12 cellular contexts compared by ENCODE assay signal in the genomic region with DNA sequence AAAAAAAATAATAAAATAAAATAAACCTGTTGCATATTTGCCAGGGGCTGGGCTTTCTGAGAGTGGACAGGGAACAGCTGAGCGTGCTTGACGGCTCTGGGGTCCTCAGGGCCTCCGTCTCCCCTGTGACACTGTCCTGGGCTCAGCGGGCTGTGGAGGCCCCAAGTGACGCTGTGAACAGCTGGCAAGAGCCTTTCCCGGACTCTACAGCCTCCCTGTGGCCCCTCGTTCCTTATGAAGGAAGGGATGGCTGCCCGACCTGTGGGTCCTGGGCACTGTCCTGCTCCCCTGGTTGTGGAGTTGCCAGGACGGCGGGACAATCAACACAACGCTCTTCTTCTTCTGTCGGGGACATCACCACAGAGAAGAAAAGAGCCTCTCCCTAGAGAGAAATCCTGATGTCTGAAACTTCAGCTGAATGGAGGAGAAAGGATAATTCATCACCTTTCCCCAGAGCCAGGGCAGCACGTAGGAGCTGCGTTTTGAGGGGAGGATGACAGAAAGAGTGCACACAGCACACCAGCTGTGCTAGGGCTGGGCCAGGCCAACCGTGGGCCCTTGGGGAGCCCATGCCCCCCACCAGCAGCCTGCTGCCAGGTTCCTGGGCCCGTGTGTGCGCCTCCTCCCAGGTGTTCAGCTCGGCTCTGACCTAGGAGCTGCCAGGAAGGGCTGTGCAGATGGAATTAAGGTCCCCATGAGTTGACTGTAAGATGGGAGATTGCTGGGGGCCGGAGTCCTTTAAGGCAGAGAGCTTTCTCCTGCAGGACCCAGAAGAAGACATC. TPM values are rescaled to one million over a fixed set of nuclear protein-coding genes. Genes with fewer than 3 reads are reported as not detected.
DNase-seq lines count a peak whose midpoint lies in the region; ATAC-seq and TF ChIP-seq lines count a peak whose summit lies in the region.
"Had no signal": no experiment of that assay in that cellular context is flagged by ENCODE, and none has a peak within 500 bp of the region (broad histone marks: within the 10 kb centered on the region; RNA-seq: fewer than 3 reads in every experiment).

No MANE protein-coding gene starts in this region.

- H4K5ac ChIP-seq in IMR-90 (ENCODE audit: low read depth, low read length): no peak overlapping the region

- H3K36me3 ChIP-seq in IMR-90 (ENCODE audit: control insufficient read depth, insufficient read depth, low read length): no peaks in the 10 kb centered on the region
- H3K36me3 ChIP-seq: SJSA1 had no signal

- H3K4me2 ChIP-seq in IMR-90 (ENCODE audit: low read depth, low read length): no peak overlapping the region

- BruUV-seq in IMR-90 (replicated peaks; lab: Mats Ljungman, UMichigan): no TSS peak

- TF ChIP-seq CTCF in IMR-90 (conservative IDR thresholded peaks at IDR 0.05; ENCODE audit: low read depth, low read length): no peak

- H3K27me3 ChIP-seq in IMR-90 (ENCODE audit: control insufficient read depth, insufficient read depth, low read length): no peaks in the 10 kb centered on the region
- H3K27me3 ChIP-seq: SJSA1 had no signal

- H3K27me3 Mint-ChIP-seq in activated naive CD4-positive, alpha-beta T cell treated with anti-CD3 and anti-CD28 coated beads, Interleukin-2, amount 50 U/mL, for 24 hours: no peaks in the 10 kb centered on the region
- peaks cover 63% of the 10 kb centered on the region for H3K27me3 Mint-ChIP-seq in activated naive CD4-positive, alpha-beta T cell treated with anti-CD3 and anti-CD28 coated beads, Interleukin-2, amount 10 ng/mL, durations not matched to agents 7 days and 5 days
- H3K27me3 Mint-ChIP-seq in dendritic cell treated with granulocyte-macrophage colony-stimulating factor and Interleukin-4, amounts not matched to agents 40 ng/mL and 50 ng/mL, for 4 days: peaks cover 45% of the 10 kb centered on the region

- no peak for TF ChIP-seq POLR2A in IMR-90 (IDR thresholded peaks at IDR 0.05; ENCODE audit: low read depth, low read length)

- in situ Hi-C loops in IMR-90 (cut with MboI; ENCODE audit: low sequenced_read_pairs): loop anchor here (25.0 kb wide), 1 partner anchor 628 kb away; no protein-coding TSS in a partner anchor

- H3K23ac ChIP-seq in IMR-90 (ENCODE audit: low read depth, low read length): no peak overlapping the region; the same call in 1 of the 2 replicates

- DNase-seq in activated naive CD4-positive, alpha-beta T cell treated with anti-CD3 and anti-CD28 coated beads, Interleukin-2, amount 10 ng/mL, durations not matched to agents 7 days and 5 days: no peak
- DNase-seq in IMR-90: no peak
- DNase-seq in NCI-H2227 treated with DMSO at 0.1 percent for 48 hours (lab: John Stamatoyannopoulos, UW): no peak
- no peak for DNase-seq in midbrain (lab: John Stamatoyannopoulos, UW)
- DNase-seq: NCI-H1436 treated with DMSO at 0.1 percent for 48 hours; NK-92 treated with Interleukin-12 subunit alpha and Interleukin-12 subunit beta, amount 100 ng/mL, for 24 hours had no signal

- no peak overlapping the region for H2AK9ac ChIP-seq in IMR-90 (replicated peaks; ENCODE audit: low read depth, low read length, poor library complexity)

- H3K4me3 Mint-ChIP-seq in activated naive CD4-positive, alpha-beta T cell treated with anti-CD3 and anti-CD28 coated beads, Interleukin-2, amount 50 U/mL, for 24 hours: no peak overlapping the region
- H3K4me3 Mint-ChIP-seq in activated naive CD4-positive, alpha-beta T cell treated with anti-CD3 and anti-CD28 coated beads, Interleukin-2, amount 10 ng/mL, durations not matched to agents 7 days and 5 days: no peak overlapping the region
- H3K4me3 Mint-ChIP-seq in dendritic cell treated with granulocyte-macrophage colony-stimulating factor and Interleukin-4, amounts not matched to agents 40 ng/mL and 50 ng/mL, for 4 days: no peak overlapping the region
- H3K4me3 Mint-ChIP-seq: B cell had no signal

- no peak overlapping the region for H3K4me3 ChIP-seq in IMR-90 (ENCODE audit: insufficient read depth, low read depth, low read length)
- H3K4me3 ChIP-seq: SJSA1 had no signal

- no peak overlapping the region for H2BK5ac ChIP-seq in IMR-90 (ENCODE audit: low read depth, low read length, poor library complexity, severe bottlenecking)

- H2BK15ac ChIP-seq in IMR-90 (ENCODE audit: low read depth, low read length): no peak overlapping the region; the same call in 2 of the 3 replicates

- H3K9me3 ChIP-seq in IMR-90 (ENCODE audit: control insufficient read depth, insufficient read depth, low read length): no peaks in the 10 kb centered on the region
- H3K9me3 ChIP-seq: SJSA1 had no signal

- no peaks in the 10 kb centered on the region for H3K79me1 ChIP-seq in IMR-90 (ENCODE audit: low read depth in 1 of 2, low read length in 2 of 2)

- no peak for ATAC-seq in IMR-90 (ENCODE audit: low read depth)
- no peak for ATAC-seq in GM18858 (IDR thresholded peaks at IDR 0.05; ENCODE audit: unreplicated experiment)
- ATAC-seq: HCT116 had no signal

- peak overlapping the region; percentile 10 for H2AFZ ChIP-seq in IMR-90 (replicated peaks; ENCODE audit: low read length, poor library complexity)

- H3K14ac ChIP-seq in IMR-90 (replicated peaks; ENCODE audit: low read depth, low read length): no peak overlapping the region

- H3K4me1 Mint-ChIP-seq in activated naive CD4-positive, alpha-beta T cell treated with anti-CD3 and anti-CD28 coated beads, Interleukin-2, amount 50 U/mL, for 24 hours: peaks cover 35% of the 10 kb centered on the region
- H3K4me1 Mint-ChIP-seq in activated naive CD4-positive, alpha-beta T cell treated with anti-CD3 and anti-CD28 coated beads, Interleukin-2, amount 10 ng/mL, durations not matched to agents 7 days and 5 days: peaks cover 55% of the 10 kb centered on the region
- peaks cover 25% of the 10 kb centered on the region for H3K4me1 Mint-ChIP-seq in dendritic cell treated with granulocyte-macrophage colony-stimulating factor and Interleukin-4, amounts not matched to agents 40 ng/mL and 50 ng/mL, for 4 days (ENCODE audit: low read depth)

- CTCF ChIA-PET in activated naive CD4-positive, alpha-beta T cell treated with anti-CD3 and anti-CD28 coated beads, Interleukin-2, amount 10 ng/mL, durations not matched to agents 7 days and 5 days (lab: Charles Lee): interaction anchor here (1.2 kb wide), 1 partner anchor 66 kb away, joined by 3 read pairs; no protein-coding TSS in a partner anchor
- CTCF ChIA-PET in IMR-90 (lab: Yijun Ruan, JAX): no interaction called here

- no peak overlapping the region for H4K91ac ChIP-seq in IMR-90 (ENCODE audit: insufficient read depth, low read depth, low read length)

- peak overlapping the region; percentile 14; the same call in 1 of the 2 replicates for H2BK20ac ChIP-seq in IMR-90 (ENCODE audit: low read depth, low read length)

- no peak overlapping the region for H2BK120ac ChIP-seq in IMR-90 (ENCODE audit: low read depth, low read length)

- intact Hi-C loops in IMR-90 (cut with micrococcal nuclease): no loop called here
- intact Hi-C loops in dendritic cell treated with granulocyte-macrophage colony-stimulating factor and Interleukin-4, amounts not matched to agents 40 ng/mL and 50 ng/mL, for 4 days (cut with micrococcal nuclease): no loop called here

- H3K27ac ChIP-seq in IMR-90 (ENCODE audit: insufficient read depth, low read length): no peak overlapping the region
- H3K27ac ChIP-seq: SJSA1 had no signal

- H3K36me3 Mint-ChIP-seq in activated naive CD4-positive, alpha-beta T cell treated with anti-CD3 and anti-CD28 coated beads, Interleukin-2, amount 50 U/mL, for 24 hours: no peaks in the 10 kb centered on the region
- no peaks in the 10 kb centered on the region for H3K36me3 Mint-ChIP-seq in activated naive CD4-positive, alpha-beta T cell treated with anti-CD3 and anti-CD28 coated beads, Interleukin-2, amount 10 ng/mL, durations not matched to agents 7 days and 5 days
- H3K36me3 Mint-ChIP-seq in dendritic cell treated with granulocyte-macrophage colony-stimulating factor and Interleukin-4, amounts not matched to agents 40 ng/mL and 50 ng/mL, for 4 days (ENCODE audit: low read depth): no peaks in the 10 kb centered on the region

- peak overlapping the region; percentile 58 for H2AK5ac ChIP-seq in IMR-90 (ENCODE audit: low read depth, low read length)

- H3K18ac ChIP-seq in IMR-90 (ENCODE audit: low read depth, low read length): no peak overlapping the region

- H3K4ac ChIP-seq in IMR-90 (ENCODE audit: low read depth, low read length): peak overlapping the region; percentile 16; the same call in 1 of the 2 replicates

- H4K20me1 ChIP-seq in IMR-90 (ENCODE audit: insufficient read depth, low read length): no peaks in the 10 kb centered on the region

- H3K9ac ChIP-seq in IMR-90 (ENCODE audit: low read depth, low read length): no peak overlapping the region

- dilution Hi-C loops in IMR-90 (cut with HindIII; ENCODE audit: low sequenced_read_pairs, unreplicated experiment): no loop called here

- peaks cover 17% of the 10 kb centered on the region for H3K4me1 ChIP-seq in IMR-90 (ENCODE audit: control insufficient read depth, insufficient read depth, low read length)

- no peak overlapping the region for H4K8ac ChIP-seq in IMR-90 (ENCODE audit: low read depth in 2 of 2, low read length in 2 of 2)

- H3K9me3 Mint-ChIP-seq in activated naive CD4-positive, alpha-beta T cell treated with anti-CD3 and anti-CD28 coated beads, Interleukin-2, amount 50 U/mL, for 24 hours: no peaks in the 10 kb centered on the region
- no peaks in the 10 kb centered on the region for H3K9me3 Mint-ChIP-seq in activated naive CD4-positive, alpha-beta T cell treated with anti-CD3 and anti-CD28 coated beads, Interleukin-2, amount 10 ng/mL, durations not matched to agents 7 days and 5 days
- H3K9me3 Mint-ChIP-seq in dendritic cell treated with granulocyte-macrophage colony-stimulating factor and Interleukin-4, amounts not matched to agents 40 ng/mL and 50 ng/mL, for 4 days: no peaks in the 10 kb centered on the region

- H3K9me1 ChIP-seq in IMR-90 (ENCODE audit: insufficient read depth, low read length): 0 out of 2 replicates have a peak, but pooled peaks cover 7% of the 10 kb centered on the region

- POLR2A ChIA-PET in IMR-90 (lab: Charles Lee; ENCODE audit: unreplicated experiment): interaction anchor here (0.9 kb wide), 1 partner anchor 10 kb away, joined by 4 read pairs; no protein-coding TSS in a partner anchor

- no peak overlapping the region for H3K56ac ChIP-seq in IMR-90 (ENCODE audit: extremely low read depth, insufficient read depth, low read length)

- H3K27ac Mint-ChIP-seq in activated naive CD4-positive, alpha-beta T cell treated with anti-CD3 and anti-CD28 coated beads, Interleukin-2, amount 50 U/mL, for 24 hours: peak overlapping the region; percentile 59
- no peak overlapping the region for H3K27ac Mint-ChIP-seq in activated naive CD4-positive, alpha-beta T cell treated with anti-CD3 and anti-CD28 coated beads, Interleukin-2, amount 10 ng/mL, durations not matched to agents 7 days and 5 days
- H3K27ac Mint-ChIP-seq in dendritic cell treated with granulocyte-macrophage colony-stimulating factor and Interleukin-4, amounts not matched to agents 40 ng/mL and 50 ng/mL, for 4 days: peak overlapping the region; percentile 32
- H3K27ac Mint-ChIP-seq: B cell had no signal

- no peak for TF ChIP-seq RAD21 in IMR-90 (IDR thresholded peaks at IDR 0.05; ENCODE audit: low read length)

- whole genome bisulfite sequencing in IMR-90 (ENCODE audit: extremely low coverage in 2 of 2, insufficient read length in 1 of 2), 2 experiments: 97% methylated on average over 4 of the region's 19 CpGs; no CpG with 5 or more reads in 1 of the 2 experiments

RNA-seq across cellular contexts. Expression of gene RBM17, which starts 45.5 kb away (rescaled TPM):
- 24.6 and 35.6 TPM in 2 replicates for total RNA-seq in IMR-90 (2012; rRNA removed)
- polyA plus RNA-seq in IMR-90 (2012; rRNA removed): 42.9 and 56.7 TPM in 2 replicates
- polyA plus RNA-seq in IMR-90 (2012; cell fraction: cytosol; rRNA removed): 9.1 and 9.6 TPM in 2 replicates
- polyA plus RNA-seq in IMR-90 (2012; cell fraction: nucleus; rRNA removed; ENCODE audit: low replicate concordance): 38.8 and 95.6 TPM in 2 replicates
